Comparison of ENCODE assay signal across 10 cellular contexts in genomic region chr17:18966831-18967624, GRCh38. TPM values are rescaled to one million over a fixed set of nuclear protein-coding genes. Genes with fewer than 3 reads are reported as not detected.
DNase-seq lines count a peak whose midpoint lies in the region; ATAC-seq and TF ChIP-seq lines count a peak whose summit lies in the region.
"Had no signal": no experiment of that assay in that cellular context is flagged by ENCODE, and none has a peak within 500 bp of the region (broad histone marks: within the 10 kb centered on the region; RNA-seq: fewer than 3 reads in every experiment).

No MANE protein-coding gene starts in this region.

- H3K4me1 ChIP-seq in endodermal cell (ENCODE audit: control insufficient read depth, insufficient read depth, low read length) (peaks cover 3% of the 10 kb centered on the region), mucosa of descending colon (ENCODE audit: low read depth) (peaks cover 34% of the 10 kb centered on the region)
- H3K4me1 ChIP-seq: breast epithelium had no signal

- peak overlapping the region; percentile 61 for H3K27ac Mint-ChIP-seq in endodermal cell
- H3K27ac Mint-ChIP-seq: activated CD8-positive, alpha-beta T cell treated with anti-CD3 and anti-CD28 coated beads for 36 hours had no signal

- no peaks in the 10 kb centered on the region for H3K9me3 Mint-ChIP-seq in endodermal cell
- H3K9me3 Mint-ChIP-seq: activated CD8-positive, alpha-beta T cell treated with anti-CD3 and anti-CD28 coated beads for 36 hours had no signal

- H3K27me3 ChIP-seq in endodermal cell (ENCODE audit: control insufficient read depth, insufficient read depth, low read length, poor library complexity, severe bottlenecking) = no peaks in the 10 kb centered on the region
- H3K27me3 ChIP-seq: breast epithelium had no signal

- ATAC-seq in mucosa of descending colon (no peak), HG03457 (IDR thresholded peaks at IDR 0.05; ENCODE audit: unreplicated experiment) (no peak), GM21717 (IDR thresholded peaks at IDR 0.05; ENCODE audit: unreplicated experiment) (no peak)
- no peak for ATAC-seq in activated CD4-positive, CD25-positive, alpha-beta regulatory T cell treated with anti-CD3 and anti-CD28 coated beads, Interleukin-2, amount 50 U/mL, for 24 hours
- ATAC-seq: activated CD8-positive, alpha-beta T cell treated with anti-CD3 and anti-CD28 coated beads for 36 hours had no signal

- TF ChIP-seq CTCF in endodermal cell (conservative IDR thresholded peaks at IDR 0.05) (no peak), mucosa of descending colon (IDR thresholded peaks at IDR 0.05) (no peak)

- H3K4me3 ChIP-seq in endodermal cell (ENCODE audit: low read length) (no peak overlapping the region), mucosa of descending colon (no peak overlapping the region)
- H3K4me3 ChIP-seq: breast epithelium had no signal

- no peaks in the 10 kb centered on the region for H3K27me3 Mint-ChIP-seq in endodermal cell (ENCODE audit: insufficient read depth)
- H3K27me3 Mint-ChIP-seq: activated CD8-positive, alpha-beta T cell treated with anti-CD3 and anti-CD28 coated beads for 36 hours had no signal

- H3K4me3 Mint-ChIP-seq in endodermal cell = no peak overlapping the region
- H3K4me3 Mint-ChIP-seq: activated CD8-positive, alpha-beta T cell treated with anti-CD3 and anti-CD28 coated beads for 36 hours had no signal

- H3K9me3 ChIP-seq in endodermal cell (ENCODE audit: control insufficient read depth, low read length) = no peaks in the 10 kb centered on the region
- H3K9me3 ChIP-seq in mucosa of descending colon = no peaks in the 10 kb centered on the region
- H3K9me3 ChIP-seq: breast epithelium had no signal

- H3K9ac ChIP-seq in endodermal cell (ENCODE audit: extremely low read depth, low read length, poor library complexity, severe bottlenecking) = no peak overlapping the region

- H3K4me1 Mint-ChIP-seq in endodermal cell = peaks cover 10% of the 10 kb centered on the region

- H3K27ac ChIP-seq in endodermal cell (ENCODE audit: low read depth, low read length) = peak overlapping the region; percentile 49

- intact Hi-C loops in mucosa of descending colon (cut with DNase I, micrococcal nuclease) = no loop called here

- H3K36me3 ChIP-seq in endodermal cell (ENCODE audit: control insufficient read depth, insufficient read depth, low read length) (no peaks in the 10 kb centered on the region), mucosa of descending colon (ENCODE audit: low read depth) (no peaks in the 10 kb centered on the region)
- H3K36me3 ChIP-seq: breast epithelium had no signal

- peaks cover 11% of the 10 kb centered on the region for H3K36me3 Mint-ChIP-seq in endodermal cell (ENCODE audit: low read depth)

- DNase-seq in Daoy (ENCODE audit: low read depth) (peak; percentile 62), NCI-H1694 treated with DMSO at 0.1 percent for 48 hours (lab: John Stamatoyannopoulos, UW) (peak; percentile 62), endodermal cell (peak; percentile 72), mucosa of descending colon (peak in 2 of 3 donors; percentile 10 to 33)
- no peak for DNase-seq in activated CD8-positive, alpha-beta memory T cell treated with anti-CD3 and anti-CD28 coated beads, Interleukin-2, amount 50 U/mL, for 4 hours
- DNase-seq: activated CD8-positive, alpha-beta T cell treated with anti-CD3 and anti-CD28 coated beads for 36 hours had no signal

- 68 to 81% methylated on average over 18 to 19 of the region's 19 CpGs for WGBS in endodermal cell (ENCODE audit: insufficient coverage in 1 of 2, insufficient read length in 1 of 2), 2 experiments

RNA-seq across cellular contexts. Expression of gene SLC5A10, which starts 15.1 kb away (rescaled TPM):
- 0.06 TPM in 1 of 2 replicates, not detected in the other for total RNA-seq in Daoy (2014; rRNA removed; shearing (Covaris generic))
- total RNA-seq in endodermal cell = under 1 TPM; 0.11 to 0.29 TPM
- not detected for polyA plus RNA-seq in endodermal cell (2013, experiment 1 of 2)
- polyA plus RNA-seq in endodermal cell (2013, experiment 2 of 2) = not detected
- under 1 TPM in 1 of 3 donors, not detected in 2; 0.12 TPM for total RNA-seq in mucosa of descending colon
- total RNA-seq: activated CD8-positive, alpha-beta T cell treated with anti-CD3 and anti-CD28 coated beads for 36 hours had no signal

RNA-seq across cellular contexts. Expression of gene FAM83G, which starts 37.5 kb away (rescaled TPM):
- total RNA-seq in Daoy (2014; rRNA removed; shearing (Covaris generic)) = 15.1 and 20.2 TPM in 2 replicates
- total RNA-seq in endodermal cell (10 to 100 TPM; 24.2 to 27.0 TPM), mucosa of descending colon (10 to 100 TPM; 18.9 to 40.4 (median 29.1) TPM)
- 6.2 TPM for polyA plus RNA-seq in endodermal cell (2013, experiment 1 of 2)
- 6.5 TPM for polyA plus RNA-seq in endodermal cell (2013, experiment 2 of 2)
